In genomic region chr4:2262944-2263250, GRCh38 we compare ENCODE assay signal across 8 cellular contexts. TPM values are rescaled to one million over a fixed set of nuclear protein-coding genes. Genes with fewer than 3 reads are reported as not detected.
DNase-seq lines count a peak whose midpoint lies in the region; ATAC-seq and TF ChIP-seq lines count a peak whose summit lies in the region.

No MANE protein-coding gene starts in this region.

- peak overlapping the region; percentile 86 for H3K4me3 ChIP-seq in GM12875 (ENCODE audit: low read depth, low read length)
- H3K4me3 ChIP-seq in fibroblast of villous mesenchyme (ENCODE audit: low read depth, low read length): peak overlapping the region; percentile 63
- H3K4me3 ChIP-seq in sigmoid colon: peak overlapping the region; percentile 48 to 92 (median 62)

- no peaks in the 10 kb centered on the region for H3K27me3 ChIP-seq in sigmoid colon

- no peak for TF ChIP-seq CTCF in GM12875 (IDR thresholded peaks at IDR 0.05; ENCODE audit: borderline replicate concordance, insufficient read depth, low read depth, low read length)
- TF ChIP-seq CTCF in VCaP (conservative IDR thresholded peaks at IDR 0.05): no peak
- no peak for TF ChIP-seq CTCF in fibroblast of villous mesenchyme (IDR thresholded peaks at IDR 0.05; ENCODE audit: insufficient read depth, low read depth, low read length)
- no peak for TF ChIP-seq CTCF in sigmoid colon (IDR thresholded peaks at IDR 0.05)

- H3K27ac ChIP-seq in VCaP (peak overlapping the region; percentile 91), sigmoid colon (peak overlapping the region; percentile 93 to 99 (median 98))

- 37 to 52% methylated on average over 13 of the region's 13 CpGs for WGBS in sigmoid colon, 2 donors

- peaks cover 0 to 7% (median 0%) of the 10 kb centered on the region in 4 donors for H3K36me3 ChIP-seq in sigmoid colon

- no peak for TF ChIP-seq POLR2A in sigmoid colon (IDR thresholded peaks at IDR 0.05)

- intact Hi-C loops in sigmoid colon (cut with DNase I): loop anchor here (1.0 to 10.0 kb wide), 5 partner anchors 21 to 494 kb away; partner anchors contain the start of genes CFAP99, HAUS3, POLN and RNF4

- peaks cover 0 to 79% (median 65%) of the 10 kb centered on the region in 4 donors for H3K4me1 ChIP-seq in sigmoid colon

- DNase-seq in fibroblast of villous mesenchyme (ENCODE audit: low read depth) (no peak), sigmoid colon (no peak), left lobe of liver (ENCODE audit: low spot score) (no peak), KG1 (lab: John Stamatoyannopoulos, UW) (no peak)

- H3K9me3 ChIP-seq in sigmoid colon: no peaks in the 10 kb centered on the region

- TF ChIP-seq EP300 in sigmoid colon (IDR thresholded peaks at IDR 0.05): no peak

- ATAC-seq in GM19023 (IDR thresholded peaks at IDR 0.05; ENCODE audit: unreplicated experiment) (no peak), left lobe of liver (no peak), GM21360 (IDR thresholded peaks at IDR 0.05; ENCODE audit: unreplicated experiment) (no peak)

RNA-seq across cellular contexts. Expression of gene MXD4, which starts 1.0 kb away (rescaled TPM):
- total RNA-seq in fibroblast of villous mesenchyme (43.5 and 44.9 TPM in 2 replicates), sigmoid colon (10 to 100 TPM; 36.4 to 62.0 (median 38.7) TPM), left lobe of liver (23.6 TPM)
- 10 to 100 TPM; 25.0 to 32.8 (median 27.6) TPM for polyA plus RNA-seq in sigmoid colon

RNA-seq across cellular contexts. Expression of gene HAUS3, which starts 21.0 kb away (rescaled TPM):
- 8.7 and 9.1 TPM in 2 replicates for total RNA-seq in fibroblast of villous mesenchyme
- 10 to 100 TPM; 12.1 to 18.5 (median 16.4) TPM for total RNA-seq in sigmoid colon
- 1 to 10 TPM; 3.2 to 7.7 (median 6.0) TPM for polyA plus RNA-seq in sigmoid colon
- total RNA-seq in left lobe of liver: 5.0 TPM

RNA-seq across cellular contexts. Expression of gene POLN, which starts 21.0 kb away (rescaled TPM):
- 1.6 and 4.7 TPM in 2 replicates for total RNA-seq in fibroblast of villous mesenchyme
- 1 to 10 TPM; 1.8 to 9.4 (median 2.6) TPM for total RNA-seq in sigmoid colon
- 1 to 10 TPM in 1 of 3 donors, under 1 TPM in 1, not detected in 1; 0.60 to 1.1 TPM for polyA plus RNA-seq in sigmoid colon
- total RNA-seq in left lobe of liver: 2.2 TPM
